In the genomic region with DNA sequence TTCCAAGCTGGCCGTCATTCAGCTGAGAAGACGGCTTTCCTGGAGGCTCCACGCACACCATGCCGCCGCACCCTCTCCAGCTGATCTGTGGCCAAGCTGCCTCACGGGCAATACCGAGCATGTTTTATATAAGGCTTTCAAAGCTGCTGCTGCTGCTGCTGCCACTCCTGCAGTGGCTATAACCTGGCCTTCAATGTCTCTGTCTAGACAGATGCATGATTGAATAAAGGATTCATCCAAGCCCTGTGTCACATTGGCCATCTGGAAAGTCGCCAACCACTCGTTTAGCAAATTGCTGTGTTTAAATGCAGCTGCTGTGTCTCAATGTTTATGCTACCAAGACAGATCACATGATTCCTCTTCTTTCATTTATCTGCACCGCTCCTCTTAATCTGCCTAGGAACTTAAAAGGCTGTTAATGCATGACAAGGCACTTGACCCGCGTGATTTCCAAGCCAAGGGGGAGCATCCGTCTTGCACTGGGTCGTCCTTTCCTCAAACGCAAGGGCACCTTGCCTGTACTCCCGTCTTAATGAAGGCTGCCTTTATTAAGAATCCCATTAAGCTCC, we compare ENCODE assay signal across 9 cellular contexts.
DNase-seq lines count a peak whose midpoint lies in the region; ATAC-seq and TF ChIP-seq lines count a peak whose summit lies in the region.
"Had no signal": no experiment of that assay in that cellular context is flagged by ENCODE, and none has a peak within 500 bp of the region (broad histone marks: within the 10 kb centered on the region; RNA-seq: fewer than 3 reads in every experiment).

No MANE protein-coding gene starts in this region.

- H3K9me2 ChIP-seq in GM23338 (ENCODE audit: insufficient read depth) = no peaks in the 10 kb centered on the region
- no peaks in the 10 kb centered on the region for H3K9me2 ChIP-seq in MM.1S (replicated peaks; ENCODE audit: insufficient read depth, low read length)

- peaks cover 8% of the 10 kb centered on the region; the same call in 1 of the 2 replicates for H3K4me1 ChIP-seq in GM23338 (ENCODE audit: insufficient read depth)
- H3K4me1 ChIP-seq in MM.1S (ENCODE audit: low read length) = no peaks in the 10 kb centered on the region

- H3K4me2 ChIP-seq in GM23338 (no peak overlapping the region), MM.1S (ENCODE audit: low read depth, low read length) (no peak overlapping the region)

- no peaks in the 10 kb centered on the region for H3K36me3 Mint-ChIP-seq in GM23338 (ENCODE audit: low read depth)
- H3K36me3 Mint-ChIP-seq in progenitor cell of endocrine pancreas (ENCODE audit: insufficient read depth) = no peaks in the 10 kb centered on the region
- H3K36me3 Mint-ChIP-seq in mesothelial cell of epicardium = no peaks in the 10 kb centered on the region

- H3K9me3 ChIP-seq in MM.1S (replicated peaks; ENCODE audit: insufficient read depth, low read length) = no peaks in the 10 kb centered on the region

- H3K27ac ChIP-seq in GM23338 (ENCODE audit: low read depth) (no peak overlapping the region), MM.1S (ENCODE audit: low read length) (no peak overlapping the region)

- no peaks in the 10 kb centered on the region for H3K36me3 ChIP-seq in GM23338 (ENCODE audit: insufficient read depth)
- no peaks in the 10 kb centered on the region for H3K36me3 ChIP-seq in MM.1S (replicated peaks; ENCODE audit: insufficient read depth, low read length)

- H3K27me3 Mint-ChIP-seq in GM23338 (ENCODE audit: insufficient read depth, low read depth, poor library complexity) = peaks cover 5% of the 10 kb centered on the region
- peaks cover 42% of the 10 kb centered on the region for H3K27me3 Mint-ChIP-seq in progenitor cell of endocrine pancreas
- H3K27me3 Mint-ChIP-seq in mesothelial cell of epicardium (ENCODE audit: low read depth) = no peaks in the 10 kb centered on the region

- no peak for DNase-seq in GM23338 (ENCODE audit: low spot score)
- DNase-seq in NCI-H524 (lab: John Stamatoyannopoulos, UW) = peak; percentile 99
- DNase-seq in pons (ENCODE audit: low spot score) = peak; percentile 82
- no peak for DNase-seq in progenitor cell of endocrine pancreas (ENCODE audit: low spot score, unreplicated experiment)
- DNase-seq in MM.1S = no peak
- DNase-seq in mesothelial cell of epicardium (ENCODE audit: low spot score in 2 of 2, unreplicated experiment in 2 of 2) = no peak
- DNase-seq in middle frontal gyrus (ENCODE audit: extremely low spot score, low spot score) = no peak
- DNase-seq: kidney glomerular epithelial cell had no signal

- TF ChIP-seq CTCF in GM23338 (conservative IDR thresholded peaks at IDR 0.05; ENCODE audit: low read depth in 2 of 2) = no peak
- no peak for TF ChIP-seq CTCF in progenitor cell of endocrine pancreas (IDR thresholded peaks at IDR 0.05; ENCODE audit: unreplicated experiment)
- TF ChIP-seq CTCF in MM.1S (IDR thresholded peaks at IDR 0.05; ENCODE audit: low read length) = no peak
- no peak for TF ChIP-seq CTCF in mesothelial cell of epicardium (IDR thresholded peaks at IDR 0.05; ENCODE audit: unreplicated experiment)

- H3K9me3 Mint-ChIP-seq in GM23338 (no peaks in the 10 kb centered on the region), progenitor cell of endocrine pancreas (ENCODE audit: low read depth) (no peaks in the 10 kb centered on the region), mesothelial cell of epicardium (no peaks in the 10 kb centered on the region)

- H3K27me3 ChIP-seq in GM23338 (ENCODE audit: insufficient read depth) (no peaks in the 10 kb centered on the region), MM.1S (replicated peaks; ENCODE audit: insufficient read depth, low read length) (peaks cover 13% of the 10 kb centered on the region)

- H3K79me2 ChIP-seq in GM23338 (replicated peaks; ENCODE audit: insufficient read depth) = no peaks in the 10 kb centered on the region
- no peaks in the 10 kb centered on the region for H3K79me2 ChIP-seq in MM.1S (ENCODE audit: low read length)

- no peak overlapping the region for H3K4me3 Mint-ChIP-seq in GM23338
- no peak overlapping the region for H3K4me3 Mint-ChIP-seq in progenitor cell of endocrine pancreas (ENCODE audit: low read depth)
- no peak overlapping the region for H3K4me3 Mint-ChIP-seq in mesothelial cell of epicardium

- H3K27ac Mint-ChIP-seq in GM23338 (no peak overlapping the region), progenitor cell of endocrine pancreas (no peak overlapping the region), mesothelial cell of epicardium (no peak overlapping the region)

- ATAC-seq in GM23338 = no peak
- peak; percentile 57 for ATAC-seq in esophagus mucosa

- H3F3A ChIP-seq in GM23338 (replicated peaks; ENCODE audit: low read depth) (no peaks in the 10 kb centered on the region), MM.1S (ENCODE audit: insufficient read depth, low read length) (no peaks in the 10 kb centered on the region)

- H3K4me3 ChIP-seq in GM23338 (no peak overlapping the region), MM.1S (ENCODE audit: low read length) (no peak overlapping the region)

- no peak overlapping the region for H3K9ac ChIP-seq in MM.1S (ENCODE audit: low read length)

- no peaks in the 10 kb centered on the region for H4K20me1 ChIP-seq in GM23338 (replicated peaks; ENCODE audit: insufficient read depth)
- no peaks in the 10 kb centered on the region for H4K20me1 ChIP-seq in MM.1S (ENCODE audit: insufficient read depth, low read length)

- H3K4me1 Mint-ChIP-seq in GM23338 (peaks cover 6% of the 10 kb centered on the region), progenitor cell of endocrine pancreas (ENCODE audit: low read depth) (no peaks in the 10 kb centered on the region), mesothelial cell of epicardium (peaks cover 17% of the 10 kb centered on the region)

- H2AFZ ChIP-seq in GM23338 (peak overlapping the region; percentile 38; the same call in 1 of the 2 replicates), MM.1S (ENCODE audit: low read length) (no peak overlapping the region)

TF ChIP-seq in GM23338, 12 proteins besides CTCF, POLR2A, EP300 and RAD21 (continues in another document):
- no peak for TF ChIP-seq STAT1 (IDR thresholded peaks at IDR 0.05; ENCODE audit: unreplicated experiment)
- no peak for TF ChIP-seq REST (IDR thresholded peaks at IDR 0.05; ENCODE audit: unreplicated experiment)
- TF ChIP-seq ZNF331 (CRISPR knock-in tag; IDR thresholded peaks at IDR 0.05; ENCODE audit: low read depth) = no peak

Comparison
In these comparisons a context has a peak if more than half of its experiments do, and no peak if none do; other contexts are left out.
1. DNase-seq: peak in NCI-H524 (2 of 2) and pons (single experiment); none in GM23338 (single experiment), progenitor cell of endocrine pancreas (single experiment), MM.1S (single experiment), mesothelial cell of epicardium (0 of 2) and middle frontal gyrus (single experiment).